In genomic region chr17:61335105-61335844, GRCh38 we compare ENCODE assay signal across 16 cellular contexts.
DNase-seq lines count a peak whose midpoint lies in the region; ATAC-seq and TF ChIP-seq lines count a peak whose summit lies in the region.
"Had no signal": no experiment of that assay in that cellular context is flagged by ENCODE, and none has a peak within 500 bp of the region (broad histone marks: within the 10 kb centered on the region; RNA-seq: fewer than 3 reads in every experiment).

No MANE protein-coding gene starts in this region.

- H4K20me1 ChIP-seq in hepatocyte (ENCODE audit: insufficient read depth, poor library complexity, severe bottlenecking): no peaks in the 10 kb centered on the region

- 68% methylated on average over 8 of the region's 8 CpGs for WGBS in hepatocyte (ENCODE audit: low lambda C conversion rate, missing lambda C conversion rate)
- 76 to 85% (median 83%) methylated on average over 8 of the region's 8 CpGs for WGBS in spleen, 5 donors

- ATAC-seq in CD8-positive, alpha-beta T cell: no peak
- ATAC-seq in GM18517 (IDR thresholded peaks at IDR 0.05; ENCODE audit: unreplicated experiment): no peak
- ATAC-seq: naive thymus-derived CD4-positive, alpha-beta T cell had no signal

- no peaks in the 10 kb centered on the region for H3K27me3 Mint-ChIP-seq in CD8-positive, alpha-beta T cell (ENCODE audit: low read depth)
- H3K27me3 Mint-ChIP-seq: IgD-negative memory B cell; naive thymus-derived CD4-positive, alpha-beta T cell had no signal

- H3K36me3 ChIP-seq in adipocyte (ENCODE audit: control insufficient read depth, insufficient read depth, low read length, severe bottlenecking) (no peaks in the 10 kb centered on the region), hepatocyte (replicated peaks; ENCODE audit: insufficient read depth, low read depth) (no peaks in the 10 kb centered on the region), spleen (no peaks in the 10 kb centered on the region)
- H3K36me3 ChIP-seq in CD8-positive, alpha-beta T cell (ENCODE audit: insufficient read depth, low read length): no peaks in the 10 kb centered on the region
- H3K36me3 ChIP-seq: thoracic aorta had no signal

- H3K27ac Mint-ChIP-seq in CD8-positive, alpha-beta T cell: no peak overlapping the region
- H3K27ac Mint-ChIP-seq: IgD-negative memory B cell; naive thymus-derived CD4-positive, alpha-beta T cell had no signal

- TF ChIP-seq CTCF in hepatocyte (IDR thresholded peaks at IDR 0.05; ENCODE audit: poor library complexity) (no peak), spleen (IDR thresholded peaks at IDR 0.05 in 8 of 11, conservative IDR thresholded peaks at IDR 0.05 in 3 of 11) (no peak)
- TF ChIP-seq CTCF in CD8-positive, alpha-beta T cell (IDR thresholded peaks at IDR 0.05): no peak

- H3K9me2 ChIP-seq in hepatocyte (replicated peaks; ENCODE audit: insufficient read depth): no peaks in the 10 kb centered on the region

- intact Hi-C loops in spleen (cut with DNase I; ENCODE audit: low total_unique reads): no loop called here
- intact Hi-C loops in CD8-positive, alpha-beta T cell (cut with DNase I, micrococcal nuclease): no loop called here

- no peak overlapping the region for H3K4me3 Mint-ChIP-seq in CD8-positive, alpha-beta T cell
- H3K4me3 Mint-ChIP-seq: IgD-negative memory B cell; naive thymus-derived CD4-positive, alpha-beta T cell had no signal

- H3K79me2 ChIP-seq in hepatocyte: no peaks in the 10 kb centered on the region

- POLR2A ChIA-PET in CD8-positive, alpha-beta T cell (lab: Charles Lee): no interaction called here

- H3K27me3 ChIP-seq in adipocyte (replicated peaks; ENCODE audit: control insufficient read depth, insufficient read depth, low read length): no peaks in the 10 kb centered on the region
- no peaks in the 10 kb centered on the region for H3K27me3 ChIP-seq in hepatocyte
- no peaks in the 10 kb centered on the region for H3K27me3 ChIP-seq in spleen (replicated peaks in 1 of 7)
- no peaks in the 10 kb centered on the region for H3K27me3 ChIP-seq in CD8-positive, alpha-beta T cell (ENCODE audit: insufficient read depth, low read length)

- no peaks in the 10 kb centered on the region for H3K4me1 Mint-ChIP-seq in CD8-positive, alpha-beta T cell (ENCODE audit: low read depth)
- H3K4me1 Mint-ChIP-seq: IgD-negative memory B cell had no signal

- H3K4me1 ChIP-seq in adipocyte (ENCODE audit: control insufficient read depth, insufficient read depth, low read length) (peaks cover 46% of the 10 kb centered on the region), hepatocyte (ENCODE audit: insufficient read depth) (peaks cover 28% of the 10 kb centered on the region), spleen (peaks cover 0 to 10% (median 0%) of the 10 kb centered on the region in 6 donors)
- no peaks in the 10 kb centered on the region for H3K4me1 ChIP-seq in CD8-positive, alpha-beta T cell (ENCODE audit: insufficient read depth, low read length)

- H3K9me3 ChIP-seq in adipocyte (ENCODE audit: control insufficient read depth, low read length): no peaks in the 10 kb centered on the region
- H3K9me3 ChIP-seq in hepatocyte (ENCODE audit: low read depth): no peaks in the 10 kb centered on the region
- no peaks in the 10 kb centered on the region for H3K9me3 ChIP-seq in spleen
- H3K9me3 ChIP-seq in CD8-positive, alpha-beta T cell (ENCODE audit: low read length): no peaks in the 10 kb centered on the region
- H3K9me3 ChIP-seq: thoracic aorta had no signal

- H3K27ac ChIP-seq in hepatocyte (peak overlapping the region; percentile 68), spleen (peak overlapping the region in 2 of 8 donors; percentile 6 to 10)
- no peak overlapping the region for H3K27ac ChIP-seq in CD8-positive, alpha-beta T cell (ENCODE audit: low read depth, low read length)

- no peaks in the 10 kb centered on the region for H3K36me3 Mint-ChIP-seq in CD8-positive, alpha-beta T cell
- H3K36me3 Mint-ChIP-seq: naive thymus-derived CD4-positive, alpha-beta T cell had no signal

- H3K4me3 ChIP-seq in adipocyte (ENCODE audit: low read length) (no peak overlapping the region), hepatocyte (no peak overlapping the region), spleen (no peak overlapping the region)
- H3K4me3 ChIP-seq in CD8-positive, alpha-beta T cell (ENCODE audit: low read depth, low read length): no peak overlapping the region
- H3K4me3 ChIP-seq: skin epidermis, thoracic aorta had no signal

- no peak for TF ChIP-seq POLR2A in spleen (IDR thresholded peaks at IDR 0.05)

- no peaks in the 10 kb centered on the region for H3K9me3 Mint-ChIP-seq in CD8-positive, alpha-beta T cell
- H3K9me3 Mint-ChIP-seq: IgD-negative memory B cell; naive thymus-derived CD4-positive, alpha-beta T cell had no signal

- CTCF ChIA-PET in CD8-positive, alpha-beta T cell (lab: Charles Lee): no interaction called here

- DNase-seq in NCI-H1694 treated with DMSO at 0.1 percent for 48 hours (lab: John Stamatoyannopoulos, UW) (peak; percentile 40), NCI-H1694 (lab: John Stamatoyannopoulos, UW) (no peak), adipocyte (ENCODE audit: low read depth) (peak; percentile 15), hepatocyte (ENCODE audit: low spot score) (peak; percentile 66), spleen (peak; percentile 34)
- DNase-seq in CD8-positive, alpha-beta T cell: no peak
- DNase-seq in effector CD4-positive, alpha-beta T cell: no peak
- DNase-seq: 8988T; activated naive CD4-positive, alpha-beta T cell; foreskin melanocyte; kidney; naive thymus-derived CD4-positive, alpha-beta T cell had no signal

- H3K4me2 ChIP-seq in hepatocyte: peak overlapping the region; percentile 38

- H2AFZ ChIP-seq in hepatocyte: no peak overlapping the region

- H3K9ac ChIP-seq in adipocyte (ENCODE audit: low read length): no peak overlapping the region

Comparison
In these comparisons a context has a peak if more than half of its experiments do, and no peak if none do; other contexts are left out.
1. DNase-seq: peak in NCI-H1694 treated with DMSO at 0.1 percent for 48 hours (single experiment), adipocyte (single experiment), hepatocyte (single experiment) and spleen (single experiment); none in NCI-H1694 (single experiment), CD8-positive, alpha-beta T cell (0 of 7) and effector CD4-positive, alpha-beta T cell (single experiment).